9 cellular contexts compared by ENCODE assay signal in genomic region chr3:8443829-8444791, GRCh38. TPM values are rescaled to one million over a fixed set of nuclear protein-coding genes. Genes with fewer than 3 reads are reported as not detected.
DNase-seq lines count a peak whose midpoint lies in the region; TF ChIP-seq lines count a peak whose summit lies in the region.
"Had no signal": no experiment of that assay in that cellular context is flagged by ENCODE, and none has a peak within 500 bp of the region (broad histone marks: within the 10 kb centered on the region; RNA-seq: fewer than 3 reads in every experiment).

No MANE protein-coding gene starts in this region.

- peak; percentile 4 for DNase-seq in activated naive CD4-positive, alpha-beta T cell treated with anti-CD3 and anti-CD28 coated beads for 36 hours
- no peak for DNase-seq in activated naive CD4-positive, alpha-beta T cell treated with Interleukin-2 at 50 U/mL for 16 hours
- DNase-seq in NCI-H460 (ENCODE audit: extremely low read depth, low read depth), result peak; percentile 91
- DNase-seq in choroid plexus epithelial cell (ENCODE audit: low read depth), result peak; percentile 100
- peak; percentile 100 for DNase-seq in kidney tubule cell (ENCODE audit: low spot score)
- DNase-seq in superior temporal gyrus (ENCODE audit: extremely low spot score), result peak; percentile 38
- no peak for DNase-seq in stimulated activated naive CD4-positive, alpha-beta T cell treated with Interleukin-2 at 50 U/mL for 16 hours (lab: John Stamatoyannopoulos, UW)
- no peak for DNase-seq in NCI-H2171 (lab: John Stamatoyannopoulos, UW)

- intact Hi-C loops in activated naive CD4-positive, alpha-beta T cell treated with anti-CD3 and anti-CD28 coated beads for 36 hours (cut with micrococcal nuclease), result no loop called here

- no peaks in the 10 kb centered on the region for H3K36me3 Mint-ChIP-seq in activated naive CD4-positive, alpha-beta T cell treated with anti-CD3 and anti-CD28 coated beads for 36 hours (ENCODE audit: low read depth)
- H3K36me3 Mint-ChIP-seq: activated naive CD4-positive, alpha-beta T cell treated with anti-CD3 and anti-CD28 coated beads, Interleukin-2, amount 50 U/mL, for 24 hours had no signal

- H3K4me1 Mint-ChIP-seq in activated naive CD4-positive, alpha-beta T cell treated with anti-CD3 and anti-CD28 coated beads for 36 hours (ENCODE audit: low read depth), result no peaks in the 10 kb centered on the region

- CTCF ChIA-PET in activated naive CD4-positive, alpha-beta T cell treated with anti-CD3 and anti-CD28 coated beads for 36 hours (lab: Charles Lee), result interaction anchor here (1.0 to 1.6 kb wide), 2 partner anchors 26 to 55 kb away, joined by 3 to 4 read pairs; no protein-coding TSS in a partner anchor

- H3K4me3 ChIP-seq in choroid plexus epithelial cell (ENCODE audit: low read depth, low read length), result peak overlapping the region; percentile 5

- H3K4me3 Mint-ChIP-seq in activated naive CD4-positive, alpha-beta T cell treated with anti-CD3 and anti-CD28 coated beads for 36 hours, result no peak overlapping the region
- H3K4me3 Mint-ChIP-seq: activated naive CD4-positive, alpha-beta T cell treated with anti-CD3 and anti-CD28 coated beads, Interleukin-2, amount 50 U/mL, for 24 hours had no signal

- no peaks in the 10 kb centered on the region for H3K9me3 Mint-ChIP-seq in activated naive CD4-positive, alpha-beta T cell treated with anti-CD3 and anti-CD28 coated beads for 36 hours
- H3K9me3 Mint-ChIP-seq: activated naive CD4-positive, alpha-beta T cell treated with anti-CD3 and anti-CD28 coated beads, Interleukin-2, amount 50 U/mL, for 24 hours had no signal

- TF ChIP-seq CTCF in choroid plexus epithelial cell (conservative IDR thresholded peaks at IDR 0.05; ENCODE audit: low read depth, low read length), result no peak

- no peak overlapping the region for H3K27ac Mint-ChIP-seq in activated naive CD4-positive, alpha-beta T cell treated with anti-CD3 and anti-CD28 coated beads for 36 hours
- H3K27ac Mint-ChIP-seq: activated naive CD4-positive, alpha-beta T cell treated with anti-CD3 and anti-CD28 coated beads, Interleukin-2, amount 50 U/mL, for 24 hours had no signal

- peaks cover 2% of the 10 kb centered on the region for H3K27me3 Mint-ChIP-seq in activated naive CD4-positive, alpha-beta T cell treated with anti-CD3 and anti-CD28 coated beads for 36 hours (ENCODE audit: low read depth)

RNA-seq across cellular contexts. Expression of gene LMCD1, which starts 57.5 kb away (rescaled TPM):
- total RNA-seq in activated naive CD4-positive, alpha-beta T cell treated with anti-CD3 and anti-CD28 coated beads for 36 hours, result under 1 TPM; 0.81 to 0.94 TPM
- 3.3 and 5.7 TPM in 2 replicates for total RNA-seq in NCI-H460 (2014; rRNA removed; shearing (Covaris generic))
- polyA plus RNA-seq in NCI-H460 (2014; cell fraction: nucleus; rRNA removed), result 8.1 and 8.8 TPM in 2 replicates

Comparison
In these comparisons a context has a peak if more than half of its experiments do, and no peak if none do; other contexts are left out.
1. DNase-seq: peak in activated naive CD4-positive, alpha-beta T cell treated with anti-CD3 and anti-CD28 coated beads for 36 hours (single experiment), NCI-H460 (single experiment), choroid plexus epithelial cell (single experiment), kidney tubule cell (single experiment) and superior temporal gyrus (single experiment); none in activated naive CD4-positive, alpha-beta T cell treated with Interleukin-2 at 50 U/mL for 16 hours (single experiment), stimulated activated naive CD4-positive, alpha-beta T cell treated with Interleukin-2 at 50 U/mL for 16 hours (single experiment) and NCI-H2171 (single experiment).